ENCODE assay signal across 9 cellular contexts in the genomic region with DNA sequence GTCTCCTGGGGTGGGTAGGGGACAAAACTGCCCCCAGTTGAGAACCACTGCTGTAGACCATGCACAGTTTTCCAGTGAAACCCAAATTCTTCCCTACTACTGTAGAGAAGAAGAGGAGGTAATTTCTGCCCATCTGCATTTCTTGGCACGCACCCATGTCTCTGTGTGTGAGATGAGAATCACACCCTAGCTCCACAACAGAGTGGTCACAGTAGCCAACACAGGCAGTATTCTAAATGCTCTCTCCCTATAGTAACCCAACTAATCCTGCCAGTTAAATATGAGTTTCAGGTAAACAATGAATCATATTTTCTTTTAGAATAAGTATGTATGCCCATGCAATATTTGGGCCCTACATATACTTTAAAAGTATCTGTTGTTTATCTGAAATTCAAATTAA. TPM values are rescaled to one million over a fixed set of nuclear protein-coding genes. Genes with fewer than 3 reads are reported as not detected.
DNase-seq lines count a peak whose midpoint lies in the region; ATAC-seq and TF ChIP-seq lines count a peak whose summit lies in the region.
"Had no signal": no experiment of that assay in that cellular context is flagged by ENCODE, and none has a peak within 500 bp of the region (broad histone marks: within the 10 kb centered on the region; RNA-seq: fewer than 3 reads in every experiment).

No MANE protein-coding gene starts in this region.

- H3K36me3 ChIP-seq in ascending aorta (no peaks in the 10 kb centered on the region), right lobe of liver (no peaks in the 10 kb centered on the region)

- peaks cover 54% of the 10 kb centered on the region for H3K4me1 Mint-ChIP-seq in CD4-positive, alpha-beta T cell (ENCODE audit: low read depth)

- intact Hi-C loops in CD4-positive, alpha-beta T cell (cut with DNase I, micrococcal nuclease) = loop anchor here (2.0 to 5.0 kb wide), 3 partner anchors 16 to 136 kb away; a partner anchor contains a TSS
- intact Hi-C loops in ascending aorta (cut with DNase I) (loop anchor here (5.0 to 10.0 kb wide), 3 partner anchors 136 to 724 kb away; a partner anchor contains a TSS), right lobe of liver (cut with DNase I) (loop anchor here (5.0 kb wide), 1 partner anchor 36 kb away; no protein-coding TSS in a partner anchor)

- no peaks in the 10 kb centered on the region for H3K9me3 Mint-ChIP-seq in CD4-positive, alpha-beta T cell

- H3K27ac ChIP-seq in CD4-positive, alpha-beta T cell (ENCODE audit: low read depth, low read length) = peak overlapping the region; percentile 32
- peak overlapping the region; percentile 35 to 95 for H3K27ac ChIP-seq in ascending aorta
- no peak overlapping the region for H3K27ac ChIP-seq in right lobe of liver

- WGBS in right lobe of liver (ENCODE audit: insufficient coverage, low coverage, low lambda C conversion rate, missing lambda C conversion rate) = 100% methylated on average over 1 of the region's 1 CpG

- no peaks in the 10 kb centered on the region for H3K9me3 ChIP-seq in CD4-positive, alpha-beta T cell (ENCODE audit: control insufficient read depth, low read length)
- H3K9me3 ChIP-seq in ascending aorta = no peaks in the 10 kb centered on the region
- no peaks in the 10 kb centered on the region for H3K9me3 ChIP-seq in right lobe of liver

- H3K27ac Mint-ChIP-seq in CD4-positive, alpha-beta T cell = peak overlapping the region; percentile 90

- H3K27me3 ChIP-seq in CD4-positive, alpha-beta T cell (ENCODE audit: control insufficient read depth, insufficient read depth, low read length) = no peaks in the 10 kb centered on the region
- H3K27me3 ChIP-seq in ascending aorta (no peaks in the 10 kb centered on the region), right lobe of liver (no peaks in the 10 kb centered on the region)

- no peak for TF ChIP-seq POLR2A in right lobe of liver (IDR thresholded peaks at IDR 0.05)

- no peak for ATAC-seq in CD4-positive, alpha-beta T cell (ENCODE audit: poor library complexity)
- ATAC-seq in right lobe of liver (no peak), GM18867 (IDR thresholded peaks at IDR 0.05; ENCODE audit: unreplicated experiment) (no peak)

- no peaks in the 10 kb centered on the region for H3K27me3 Mint-ChIP-seq in CD4-positive, alpha-beta T cell

- TF ChIP-seq CTCF in CD4-positive, alpha-beta T cell (IDR thresholded peaks at IDR 0.05) = no peak
- no peak for TF ChIP-seq CTCF in ascending aorta (IDR thresholded peaks at IDR 0.05)
- no peak for TF ChIP-seq CTCF in right lobe of liver (IDR thresholded peaks at IDR 0.05)

- POLR2A ChIA-PET in CD4-positive, alpha-beta T cell (lab: Charles Lee) = interaction anchor here (0.8 to 1.7 kb wide), 2 partner anchors 13 to 18 kb away, joined by 3 to 5 read pairs; no protein-coding TSS in a partner anchor

- no peak for DNase-seq in CD4-positive, alpha-beta T cell
- peak; percentile 91 for DNase-seq in G401 (ENCODE audit: low spot score)
- DNase-seq in ascending aorta (ENCODE audit: low spot score in 2 of 2) = no peak
- peak; percentile 38 for DNase-seq in kidney tubule cell (ENCODE audit: low spot score)
- DNase-seq in right lobe of liver = no peak
- no peak for DNase-seq in NCI-H1048 (lab: John Stamatoyannopoulos, UW)
- DNase-seq: effector CD8-positive, alpha-beta T cell; NCI-H2227 treated with DMSO at 0.1 percent for 48 hours had no signal

- H3K4me3 Mint-ChIP-seq in CD4-positive, alpha-beta T cell = peak overlapping the region; percentile 90

- CTCF ChIA-PET in CD4-positive, alpha-beta T cell (lab: Charles Lee) = interaction anchor here (1.0 to 4.5 kb wide), 3 partner anchors 38 to 135 kb away, joined by 3 to 46 read pairs (median 3); a partner anchor contains a TSS

- in situ Hi-C loops in G401 (cut with HindIII; ENCODE audit: low sequenced_read_pairs) = no loop called here

- H3K36me3 Mint-ChIP-seq in CD4-positive, alpha-beta T cell (ENCODE audit: low read depth) = no peaks in the 10 kb centered on the region

- H3K4me1 ChIP-seq in ascending aorta (peaks cover 17 to 49% of the 10 kb centered on the region in 2 donors), right lobe of liver (peaks cover 0 to 6% (median 3%) of the 10 kb centered on the region in 4 donors)

- H3K4me3 ChIP-seq in ascending aorta (no peak overlapping the region), right lobe of liver (no peak overlapping the region)

RNA-seq across cellular contexts. Expression of a gene that starts 1.2 kb away (rescaled TPM):
- 100 to 1,000 TPM; 110 to 114 TPM for total RNA-seq in CD4-positive, alpha-beta T cell
- 170 and 181 TPM in 2 replicates for total RNA-seq in G401 (2014; rRNA removed; shearing (Covaris generic))
- total RNA-seq in ascending aorta = 178 TPM
- 10 to 100 TPM; 17.5 to 53.1 (median 33.1) TPM for total RNA-seq in right lobe of liver

RNA-seq across cellular contexts. Expression of a gene that starts 45.7 kb away (rescaled TPM):
- under 1 TPM; 0.27 to 0.34 TPM for total RNA-seq in CD4-positive, alpha-beta T cell
- total RNA-seq in G401 (2014; rRNA removed; shearing (Covaris generic)) = not detected in 2 replicates
- total RNA-seq in ascending aorta = not detected
- 1 to 10 TPM in 1 of 6 experiments, under 1 TPM in 1, not detected in 4; 0.35 to 1.1 TPM for total RNA-seq in right lobe of liver

Comparison
In these comparisons a context has a peak if more than half of its experiments do, and no peak if none do; other contexts are left out.
1. DNase-seq: peak in G401 (single experiment) and kidney tubule cell (single experiment); none in CD4-positive, alpha-beta T cell (0 of 10), ascending aorta (0 of 2), right lobe of liver (0 of 3) and NCI-H1048 (single experiment).
2. H3K27ac ChIP-seq: peak in CD4-positive, alpha-beta T cell (single experiment) and ascending aorta (2 of 2); none in right lobe of liver (0 of 3).